In the genomic region with DNA sequence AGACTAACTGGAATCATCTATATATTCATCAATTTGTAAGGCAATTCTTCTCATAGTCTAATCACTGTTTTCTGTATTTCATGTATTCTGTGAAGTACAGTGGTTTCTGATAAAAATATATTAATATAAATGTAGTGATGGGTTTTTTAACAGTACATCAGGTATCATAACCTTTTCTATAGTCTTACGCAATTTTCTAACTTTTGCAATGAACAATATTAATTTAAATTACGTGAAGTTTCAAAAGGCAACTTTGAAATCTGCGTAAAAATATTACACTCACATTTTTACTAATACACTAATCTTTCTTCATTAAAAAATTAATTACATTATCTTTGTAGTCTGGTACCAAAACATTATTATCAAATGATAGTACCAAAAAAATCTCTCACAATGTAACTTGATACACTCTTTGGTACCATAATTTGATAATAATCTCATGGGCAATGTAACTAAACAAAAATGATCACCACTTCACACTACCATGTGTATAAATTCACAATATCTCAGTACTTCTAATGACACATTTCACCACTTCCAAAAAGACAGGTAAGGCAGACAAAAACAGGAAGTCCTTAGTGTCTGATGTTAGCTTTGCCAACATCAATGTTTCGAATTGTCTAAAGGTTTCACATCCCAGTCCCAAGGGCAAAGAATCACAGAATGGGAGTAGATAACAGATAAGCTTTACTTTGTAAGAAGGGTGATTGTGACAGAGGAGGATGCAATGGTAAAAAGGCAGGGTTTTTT, we compare ENCODE assay signal across 12 cellular contexts. TPM values are rescaled to one million over a fixed set of nuclear protein-coding genes. Genes with fewer than 3 reads are reported as not detected.
DNase-seq lines count a peak whose midpoint lies in the region; ATAC-seq and TF ChIP-seq lines count a peak whose summit lies in the region.
"Had no signal": no experiment of that assay in that cellular context is flagged by ENCODE, and none has a peak within 500 bp of the region (broad histone marks: within the 10 kb centered on the region; RNA-seq: fewer than 3 reads in every experiment).

No MANE protein-coding gene starts in this region.

- H3K27ac Mint-ChIP-seq in CD4-positive, CD25-positive, alpha-beta regulatory T cell, result peak overlapping the region; percentile 67 to 95 (median 91)
- peak overlapping the region; percentile 46 for H3K27ac Mint-ChIP-seq in activated T-helper 17 cell treated with anti-CD3 and anti-CD28 coated beads, Interleukin-2, amount 50 U/mL, for 72 hours

- peak; percentile 69 to 70 for ATAC-seq in CD4-positive, CD25-positive, alpha-beta regulatory T cell (ENCODE audit: low read depth in 2 of 2)
- ATAC-seq in GM19035 (IDR thresholded peaks at IDR 0.05; ENCODE audit: unreplicated experiment) (peak; percentile 67), HG03108 (IDR thresholded peaks at IDR 0.05; ENCODE audit: unreplicated experiment) (peak; percentile 55), PC-3 (no peak)
- ATAC-seq in activated T-helper 17 cell treated with anti-CD3 and anti-CD28 coated beads, Interleukin-2, amount 50 U/mL, for 72 hours (replicated peaks), result peak; percentile 68

- H3K4me1 ChIP-seq in CD4-positive, CD25-positive, alpha-beta regulatory T cell (ENCODE audit: control insufficient read depth, insufficient read depth, low read length, poor library complexity, severe bottlenecking), result peaks cover 10% of the 10 kb centered on the region
- peaks cover 8% of the 10 kb centered on the region; the same call in 1 of the 2 replicates for H3K4me1 ChIP-seq in PC-3 (ENCODE audit: insufficient read depth, low read length)
- H3K4me1 ChIP-seq: BLaER1 treated with 17β-estradiol and CSF1 and Interleukin-3, amounts not matched to agents 10 nM and 100 nM had no signal

- H3K9me3 ChIP-seq in CD4-positive, CD25-positive, alpha-beta regulatory T cell (ENCODE audit: control insufficient read depth in 2 of 2, low read length in 2 of 2), result no peaks in the 10 kb centered on the region
- no peaks in the 10 kb centered on the region for H3K9me3 ChIP-seq in PC-3 (ENCODE audit: low read length)
- H3K9me3 ChIP-seq: BLaER1 treated with 17β-estradiol and CSF1 and Interleukin-3, amounts not matched to agents 10 nM and 100 nM; thoracic aorta had no signal

- H3F3A ChIP-seq in PC-3 (ENCODE audit: low read length, unreplicated experiment), result no peaks in the 10 kb centered on the region

- no peaks in the 10 kb centered on the region for H3K36me3 Mint-ChIP-seq in CD4-positive, CD25-positive, alpha-beta regulatory T cell
- no peaks in the 10 kb centered on the region for H3K36me3 Mint-ChIP-seq in activated T-helper 17 cell treated with anti-CD3 and anti-CD28 coated beads, Interleukin-2, amount 50 U/mL, for 72 hours (ENCODE audit: low read depth)

- intact Hi-C loops in PC-3 (cut with micrococcal nuclease), result no loop called here

- POLR2A ChIA-PET in PC-3 (lab: Charles Lee; ENCODE audit: unreplicated experiment), result no interaction called here

- no peak for TF ChIP-seq POLR2A in erythroblast (IDR thresholded peaks at IDR 0.05; ENCODE audit: low read length)

- H2AFZ ChIP-seq in PC-3 (ENCODE audit: low read length), result no peak overlapping the region

- H3K4me3 ChIP-seq in CD4-positive, CD25-positive, alpha-beta regulatory T cell (ENCODE audit: low read depth, low read length), result peak overlapping the region; percentile 81
- H3K4me3 ChIP-seq in PC-3 (ENCODE audit: low read length), result no peak overlapping the region
- H3K4me3 ChIP-seq: BLaER1 treated with 17β-estradiol and CSF1 and Interleukin-3, amounts not matched to agents 10 nM and 100 nM; thoracic aorta had no signal

- no peaks in the 10 kb centered on the region for H4K20me1 ChIP-seq in PC-3 (ENCODE audit: low read length)
- H4K20me1 ChIP-seq: BLaER1 treated with 17β-estradiol and CSF1 and Interleukin-3, amounts not matched to agents 10 nM and 100 nM had no signal

- no peaks in the 10 kb centered on the region for H3K36me3 ChIP-seq in CD4-positive, CD25-positive, alpha-beta regulatory T cell (ENCODE audit: control insufficient read depth, insufficient read depth, low read length)
- H3K36me3 ChIP-seq in PC-3 (ENCODE audit: low read depth, low read length), result no peaks in the 10 kb centered on the region
- H3K36me3 ChIP-seq: BLaER1 treated with 17β-estradiol and CSF1 and Interleukin-3, amounts not matched to agents 10 nM and 100 nM; thoracic aorta had no signal

- no peak for TF ChIP-seq CTCF in PC-3 (conservative IDR thresholded peaks at IDR 0.05; ENCODE audit: low read depth, low read length)

- CTCF ChIA-PET in PC-3 (lab: Charles Lee), result no interaction called here

- H3K9me3 Mint-ChIP-seq in CD4-positive, CD25-positive, alpha-beta regulatory T cell, result no peaks in the 10 kb centered on the region
- H3K9me3 Mint-ChIP-seq in activated T-helper 17 cell treated with anti-CD3 and anti-CD28 coated beads, Interleukin-2, amount 50 U/mL, for 72 hours, result no peaks in the 10 kb centered on the region

- no peaks in the 10 kb centered on the region for H3K27me3 ChIP-seq in CD4-positive, CD25-positive, alpha-beta regulatory T cell (ENCODE audit: control insufficient read depth, insufficient read depth, low read length)
- H3K27me3 ChIP-seq in PC-3 (ENCODE audit: low read length), result 0 out of 2 replicates have a peak, but pooled peaks cover 4% of the 10 kb centered on the region
- H3K27me3 ChIP-seq: BLaER1 treated with 17β-estradiol and CSF1 and Interleukin-3, amounts not matched to agents 10 nM and 100 nM had no signal

- DNase-seq in CD4-positive, CD25-positive, alpha-beta regulatory T cell, result peak in 2 of 3 donors; percentile 9 to 49
- no peak for DNase-seq in stimulated activated CD4-positive, alpha-beta T cell treated with anti-CD3 and anti-CD28 coated beads, Interleukin-4, amount 100 ng/mL, for 1 hour
- DNase-seq in erythroblast (lab: John Stamatoyannopoulos, UW) (no peak), PC-3 (no peak), OCI-M1 (lab: John Stamatoyannopoulos, UW) (no peak)
- DNase-seq: NCI-H1417 treated with DMSO at 0.1 percent for 48 hours had no signal

- H3K79me2 ChIP-seq in PC-3 (ENCODE audit: low read length), result no peaks in the 10 kb centered on the region

- BruUV-seq in PC-3 (replicated peaks; lab: Mats Ljungman, UMichigan), result no TSS peak

- peaks cover 17% of the 10 kb centered on the region for H3K27me3 Mint-ChIP-seq in CD4-positive, CD25-positive, alpha-beta regulatory T cell
- no peaks in the 10 kb centered on the region for H3K27me3 Mint-ChIP-seq in activated T-helper 17 cell treated with anti-CD3 and anti-CD28 coated beads, Interleukin-2, amount 50 U/mL, for 72 hours

- H3K9ac ChIP-seq in PC-3 (ENCODE audit: low read length), result no peak overlapping the region
- H3K9ac ChIP-seq: BLaER1 treated with 17β-estradiol and CSF1 and Interleukin-3, amounts not matched to agents 10 nM and 100 nM had no signal

- H3K4me2 ChIP-seq in PC-3 (ENCODE audit: low read length), result no peak overlapping the region

- no peak overlapping the region for H3K27ac ChIP-seq in CD4-positive, CD25-positive, alpha-beta regulatory T cell (ENCODE audit: insufficient read depth, low read length, poor library complexity, severe bottlenecking)
- H3K27ac ChIP-seq in PC-3 (ENCODE audit: low read length), result no peak overlapping the region
- H3K27ac ChIP-seq: BLaER1 treated with 17β-estradiol and CSF1 and Interleukin-3, amounts not matched to agents 10 nM and 100 nM; thoracic aorta; VCaP had no signal

- peaks cover 8 to 13% (median 11%) of the 10 kb centered on the region in 4 donors for H3K4me1 Mint-ChIP-seq in CD4-positive, CD25-positive, alpha-beta regulatory T cell
- H3K4me1 Mint-ChIP-seq in activated T-helper 17 cell treated with anti-CD3 and anti-CD28 coated beads, Interleukin-2, amount 50 U/mL, for 72 hours, result peaks cover 12% of the 10 kb centered on the region

- no peaks in the 10 kb centered on the region for H3K9me2 ChIP-seq in PC-3 (replicated peaks; ENCODE audit: low read length)

- H3K4me3 Mint-ChIP-seq in CD4-positive, CD25-positive, alpha-beta regulatory T cell, result peak overlapping the region; percentile 36 to 90 (median 68)
- H3K4me3 Mint-ChIP-seq in activated T-helper 17 cell treated with anti-CD3 and anti-CD28 coated beads, Interleukin-2, amount 50 U/mL, for 72 hours, result peak overlapping the region; percentile 59

RNA-seq across cellular contexts. Expression of a gene that starts 8.7 kb away (rescaled TPM):
- 0.25 TPM for total RNA-seq in CD4-positive, CD25-positive, alpha-beta regulatory T cell
- polyA plus RNA-seq in CD4-positive, CD25-positive, alpha-beta regulatory T cell, result under 1 TPM in 1 of 4 donors, not detected in 3; 0.07 TPM
- total RNA-seq in activated T-helper 17 cell treated with anti-CD3 and anti-CD28 coated beads, Interleukin-2, amount 50 U/mL, for 72 hours, result under 1 TPM in 1 of 2 donors, not detected in 1; 0.09 TPM
- total RNA-seq in PC-3 (2014; rRNA removed), result not detected in 2 replicates
- total RNA-seq: thoracic aorta had no signal

RNA-seq across cellular contexts. Expression of a gene that starts 8.8 kb away (rescaled TPM):
- 18.0 TPM for total RNA-seq in CD4-positive, CD25-positive, alpha-beta regulatory T cell
- 10 to 100 TPM; 22.8 to 32.8 (median 28.7) TPM for polyA plus RNA-seq in CD4-positive, CD25-positive, alpha-beta regulatory T cell
- total RNA-seq in activated T-helper 17 cell treated with anti-CD3 and anti-CD28 coated beads, Interleukin-2, amount 50 U/mL, for 72 hours, result 10 to 100 TPM; 11.2 to 11.8 TPM
- 6.6 and 7.7 TPM in 2 replicates for total RNA-seq in PC-3 (2014; rRNA removed)

Comparison
In these comparisons a context has a peak if more than half of its experiments do, and no peak if none do; other contexts are left out.
1. DNase-seq: peak in CD4-positive, CD25-positive, alpha-beta regulatory T cell (2 of 3); none in stimulated activated CD4-positive, alpha-beta T cell treated with anti-CD3 and anti-CD28 coated beads, Interleukin-4, amount 100 ng/mL, for 1 hour (single experiment), erythroblast (0 of 2), PC-3 (single experiment) and OCI-M1 (single experiment).